ENCODE assay signal across 6 cellular contexts in the genomic region with DNA sequence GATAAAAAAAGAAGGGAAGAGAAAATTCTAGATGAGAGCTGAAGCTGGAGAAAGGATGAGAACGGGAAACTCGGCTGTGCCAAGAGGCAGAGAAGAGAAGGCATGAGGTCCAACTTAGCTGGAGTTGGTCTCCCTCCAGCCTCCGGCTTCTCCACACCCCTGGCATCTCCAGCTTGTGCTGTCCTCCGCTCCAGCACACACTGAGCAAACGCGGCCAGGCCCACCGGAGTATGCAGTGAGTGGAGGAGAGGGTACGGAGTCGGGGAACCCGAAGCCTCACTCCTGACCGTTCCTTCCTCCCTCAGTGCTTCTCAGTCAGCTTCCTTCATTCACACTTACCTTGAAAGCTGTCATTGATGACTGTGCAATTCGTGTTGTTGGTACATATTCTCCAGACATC. TPM values are rescaled to one million over a fixed set of nuclear protein-coding genes. Genes with fewer than 3 reads are reported as not detected.
"Had no signal": no experiment of that assay in that cellular context is flagged by ENCODE, and none has a peak within 500 bp of the region (broad histone marks: within the 10 kb centered on the region; RNA-seq: fewer than 3 reads in every experiment).

No MANE protein-coding gene starts in this region.

- FAIRE-seq: HTR-8/SVneo had no signal

- H3K27ac Mint-ChIP-seq: IgD-negative memory B cell had no signal

- H3K36me3 Mint-ChIP-seq: IgD-negative memory B cell had no signal

- H3K4me3 Mint-ChIP-seq: IgD-negative memory B cell had no signal

- DNase-seq: GM23248, GOT3, H7, HCEC 1CT had no signal

- H3K4me3 ChIP-seq: GM23248 had no signal

- H3K9ac ChIP-seq: GM23248 had no signal

- H2AFZ ChIP-seq: GM23248 had no signal

- H3K27ac ChIP-seq: GM23248 had no signal

RNA-seq across cellular contexts. Expression of gene EMP2, which starts 37.2 kb away (rescaled TPM):
- polyA plus RNA-seq: IgD-negative memory B cell had no signal
